Comparison of ENCODE assay signal across 22 cellular contexts in genomic region chr7:147674705-147675104, GRCh38.
DNase-seq lines count a peak whose midpoint lies in the region; ATAC-seq, FAIRE-seq and TF ChIP-seq lines count a peak whose summit lies in the region.
"Had no signal": no experiment of that assay in that cellular context is flagged by ENCODE, and none has a peak within 500 bp of the region (broad histone marks: within the 10 kb centered on the region; RNA-seq: fewer than 3 reads in every experiment).

No MANE protein-coding gene starts in this region.

- dilution Hi-C loops in IMR-90 (cut with HindIII; ENCODE audit: low sequenced_read_pairs, unreplicated experiment), result no loop called here

- H2BK5ac ChIP-seq in IMR-90 (ENCODE audit: low read depth, low read length, poor library complexity, severe bottlenecking), result no peak overlapping the region
- no peak overlapping the region for H2BK5ac ChIP-seq in H1 (ENCODE audit: low read depth, low read length)

- DNase-seq in HepG2 (ENCODE audit: low spot score) (no peak), right lobe of liver (no peak), IMR-90 (no peak), H1 (ENCODE audit: low read depth in 1 of 2, low spot score in 2 of 2) (no peak), midbrain (lab: John Stamatoyannopoulos, UW) (no peak), NCI-H345 treated with DMSO at 0.1 percent for 48 hours (lab: John Stamatoyannopoulos, UW; ENCODE audit: unreplicated experiment) (no peak), left colon (no peak)
- DNase-seq: 8988T; AML-193; Caco-2; Calu3; CD4-positive, alpha-beta T cell; CD8-positive, alpha-beta T cell; DMS79 treated with DMSO at 0.1 percent for 48 hours; GF-D8 had no signal

- H4K8ac ChIP-seq in IMR-90 (ENCODE audit: low read depth in 2 of 2, low read length in 2 of 2) (no peak overlapping the region), H1 (ENCODE audit: extremely low read depth, insufficient read depth, low read length) (no peak overlapping the region)

- BruUV-seq in HepG2 (replicated peaks; lab: Mats Ljungman, UMichigan), result no TSS peak
- BruUV-seq in IMR-90 (replicated peaks; lab: Mats Ljungman, UMichigan), result no TSS peak

- no peak overlapping the region for H4K91ac ChIP-seq in IMR-90 (ENCODE audit: insufficient read depth, low read depth, low read length)
- H4K91ac ChIP-seq in H1 (replicated peaks; ENCODE audit: insufficient read length, low read length), result no peak overlapping the region

- H3K14ac ChIP-seq in IMR-90 (replicated peaks; ENCODE audit: low read depth, low read length) (no peak overlapping the region), H1 (ENCODE audit: insufficient read length) (no peak overlapping the region)

- no peak for TF ChIP-seq POLR2A in HepG2 (IDR thresholded peaks at IDR 0.05; ENCODE audit: insufficient read depth in 1 of 2, low read depth in 2 of 2, low read length in 2 of 2)
- TF ChIP-seq POLR2A in right lobe of liver (IDR thresholded peaks at IDR 0.05), result no peak
- no peak for TF ChIP-seq POLR2A in IMR-90 (IDR thresholded peaks at IDR 0.05; ENCODE audit: low read depth, low read length)
- no peak for TF ChIP-seq POLR2A in H1 (IDR thresholded peaks at IDR 0.05; ENCODE audit: control extremely low read depth in 1 of 2, low read depth in 2 of 2, low read length in 2 of 2)

- H3K23me2 ChIP-seq in H1 (ENCODE audit: low read depth, low read length), result no peaks in the 10 kb centered on the region

- no peak overlapping the region for H2AFZ ChIP-seq in HepG2 (ENCODE audit: low read length)
- H2AFZ ChIP-seq in IMR-90 (replicated peaks; ENCODE audit: low read length, poor library complexity), result no peak overlapping the region
- H2AFZ ChIP-seq in H1 (ENCODE audit: low read length), result no peak overlapping the region

- H3K27ac ChIP-seq in HepG2 (ENCODE audit: extremely low read length, insufficient read depth, low read length) (no peak overlapping the region), right lobe of liver (no peak overlapping the region), IMR-90 (ENCODE audit: insufficient read depth, low read length) (no peak overlapping the region), H1 (ENCODE audit: low read depth, low read length) (no peak overlapping the region)
- H3K27ac ChIP-seq: BLaER1 treated with 17β-estradiol and CSF1 and Interleukin-3, amounts not matched to agents 10 nM and 100 nM; C4-2B had no signal

- CTCF ChIA-PET in HepG2 (lab: Yijun Ruan, JAX; ENCODE audit: low intra/inter-chr PET ratio, low total read pairs), result no interaction called here
- CTCF ChIA-PET in IMR-90 (lab: Yijun Ruan, JAX), result interaction anchor here (0.7 kb wide), 1 partner anchor 76 kb away, joined by 4 read pairs; no protein-coding TSS in a partner anchor
- CTCF ChIA-PET in H1 (lab: Charles Lee; ENCODE audit: partially characterized antibody), result no interaction called here

- TF ChIP-seq CTCF in HepG2 (CRISPR knock-in tag; IDR thresholded peaks at IDR 0.05) (no peak), right lobe of liver (IDR thresholded peaks at IDR 0.05) (no peak), IMR-90 (conservative IDR thresholded peaks at IDR 0.05; ENCODE audit: low read depth, low read length) (no peak), H1 (IDR thresholded peaks at IDR 0.05; ENCODE audit: control extremely low read depth in 1 of 3, insufficient read depth in 1 of 3, low read depth in 1 of 3, low read length in 3 of 3) (no peak)

- no peak overlapping the region for H4K5ac ChIP-seq in IMR-90 (ENCODE audit: low read depth, low read length)
- no peak overlapping the region for H4K5ac ChIP-seq in H1 (ENCODE audit: insufficient read length, low read depth, low read length)

- H2BK120ac ChIP-seq in IMR-90 (ENCODE audit: low read depth, low read length) (no peak overlapping the region), H1 (replicated peaks; ENCODE audit: low read depth, low read length) (no peak overlapping the region)

- H3K36me3 ChIP-seq in HepG2 (replicated peaks in 1 of 2; ENCODE audit: control insufficient read depth in 1 of 2, insufficient read depth in 2 of 2, low read length in 2 of 2), result no peaks in the 10 kb centered on the region
- H3K36me3 ChIP-seq in right lobe of liver, result no peaks in the 10 kb centered on the region
- H3K36me3 ChIP-seq in IMR-90 (ENCODE audit: control insufficient read depth, insufficient read depth, low read length), result no peaks in the 10 kb centered on the region
- H3K36me3 ChIP-seq in H1 (ENCODE audit: control insufficient read depth in 2 of 4, insufficient read depth in 4 of 4, low read length in 3 of 4), result no peaks in the 10 kb centered on the region
- H3K36me3 ChIP-seq: BLaER1 treated with 17β-estradiol and CSF1 and Interleukin-3, amounts not matched to agents 10 nM and 100 nM had no signal

- no peak overlapping the region for H2BK12ac ChIP-seq in H1 (ENCODE audit: low read depth, low read length)

- H3K79me1 ChIP-seq in IMR-90 (ENCODE audit: low read depth in 1 of 2, low read length in 2 of 2), result no peaks in the 10 kb centered on the region
- no peaks in the 10 kb centered on the region for H3K79me1 ChIP-seq in H1 (ENCODE audit: low read depth, low read length)

- no peak overlapping the region for H3K4ac ChIP-seq in IMR-90 (ENCODE audit: low read depth, low read length)
- no peak overlapping the region for H3K4ac ChIP-seq in H1 (replicated peaks; ENCODE audit: insufficient read length, low read depth, low read length)

- ATAC-seq in HepG2 (no peak), right lobe of liver (no peak), IMR-90 (ENCODE audit: low read depth) (no peak), left colon (no peak)
- ATAC-seq: CD8-positive, alpha-beta T cell had no signal

- peaks cover 19% of the 10 kb centered on the region; the same call in 1 of the 2 replicates for H3K9me3 ChIP-seq in HepG2 (ENCODE audit: low read length)
- no peaks in the 10 kb centered on the region for H3K9me3 ChIP-seq in right lobe of liver
- peaks cover 4% of the 10 kb centered on the region for H3K9me3 ChIP-seq in IMR-90 (ENCODE audit: control insufficient read depth, insufficient read depth, low read length)
- H3K9me3 ChIP-seq in H1 (ENCODE audit: insufficient read depth in 2 of 2, low read depth in 1 of 2, low read length in 1 of 2), result no peaks in the 10 kb centered on the region
- H3K9me3 ChIP-seq: BLaER1 treated with 17β-estradiol and CSF1 and Interleukin-3, amounts not matched to agents 10 nM and 100 nM; Caco-2 had no signal

- no peak overlapping the region for H3K9ac ChIP-seq in HepG2 (ENCODE audit: insufficient read depth, low read depth, low read length)
- no peak overlapping the region for H3K9ac ChIP-seq in IMR-90 (ENCODE audit: low read depth, low read length)
- H3K9ac ChIP-seq in H1 (replicated peaks in 1 of 4; ENCODE audit: extremely low read depth in 1 of 4, low read depth in 3 of 4, low read length in 3 of 4), result no peak overlapping the region
- H3K9ac ChIP-seq: BLaER1 treated with 17β-estradiol and CSF1 and Interleukin-3, amounts not matched to agents 10 nM and 100 nM had no signal

- H3K4me3 ChIP-seq in HepG2 (replicated peaks in 1 of 3; ENCODE audit: insufficient read depth in 1 of 3, low read depth in 2 of 3, low read length in 3 of 3), result no peak overlapping the region
- no peak overlapping the region for H3K4me3 ChIP-seq in right lobe of liver
- H3K4me3 ChIP-seq in IMR-90 (ENCODE audit: insufficient read depth, low read depth, low read length), result no peak overlapping the region
- no peak overlapping the region for H3K4me3 ChIP-seq in H1 (ENCODE audit: extremely low read depth in 1 of 4, insufficient read depth in 2 of 4, low read depth in 3 of 4, low read length in 4 of 4)
- H3K4me3 ChIP-seq: BLaER1 treated with 17β-estradiol and CSF1 and Interleukin-3, amounts not matched to agents 10 nM and 100 nM had no signal

- in situ Hi-C loops in HepG2 (cut with HindIII; ENCODE audit: extremely low pct_ligation_motif_present, low pct_unique_long_range_greater_than_20kb) (no loop called here), IMR-90 (cut with MboI; ENCODE audit: low sequenced_read_pairs) (no loop called here)

- H3K23ac ChIP-seq in IMR-90 (ENCODE audit: low read depth, low read length) (no peak overlapping the region), H1 (ENCODE audit: insufficient read length) (no peak overlapping the region)

- TF ChIP-seq EP300 in HepG2 (IDR thresholded peaks at IDR 0.05; ENCODE audit: low read depth in 2 of 2, low read length in 2 of 2) (no peak), HepG2 (CRISPR knock-in tag; IDR thresholded peaks at IDR 0.05; ENCODE audit: borderline replicate concordance) (no peak), H1 (IDR thresholded peaks at IDR 0.05; ENCODE audit: borderline replicate concordance in 1 of 2, low read depth in 2 of 2, low read length in 2 of 2) (no peak)

- no peak overlapping the region for H2AK9ac ChIP-seq in IMR-90 (replicated peaks; ENCODE audit: low read depth, low read length, poor library complexity)

- H3K4me1 ChIP-seq in HepG2 (ENCODE audit: insufficient read depth, low read length) (no peaks in the 10 kb centered on the region), right lobe of liver (no peaks in the 10 kb centered on the region), IMR-90 (ENCODE audit: control insufficient read depth, insufficient read depth, low read length) (no peaks in the 10 kb centered on the region), H1 (replicated peaks in 1 of 4; ENCODE audit: control insufficient read depth in 3 of 4, insufficient read depth in 4 of 4, low read length in 3 of 4) (no peaks in the 10 kb centered on the region)
- H3K4me1 ChIP-seq: BLaER1 treated with 17β-estradiol and CSF1 and Interleukin-3, amounts not matched to agents 10 nM and 100 nM; Caco-2 had no signal

- H4K20me1 ChIP-seq in HepG2 (ENCODE audit: insufficient read depth, low read length), result no peaks in the 10 kb centered on the region
- H4K20me1 ChIP-seq in IMR-90 (ENCODE audit: insufficient read depth, low read length), result no peaks in the 10 kb centered on the region
- no peaks in the 10 kb centered on the region for H4K20me1 ChIP-seq in H1 (replicated peaks in 1 of 2; ENCODE audit: control insufficient read depth in 1 of 2, insufficient read depth in 2 of 2, low read length in 2 of 2)
- H4K20me1 ChIP-seq: BLaER1 treated with 17β-estradiol and CSF1 and Interleukin-3, amounts not matched to agents 10 nM and 100 nM had no signal

- H2BK20ac ChIP-seq in IMR-90 (ENCODE audit: low read depth, low read length), result no peak overlapping the region
- H2BK20ac ChIP-seq in H1 (ENCODE audit: low read length), result no peak overlapping the region

- no peak overlapping the region for H3K18ac ChIP-seq in IMR-90 (ENCODE audit: low read depth, low read length)
- H3K18ac ChIP-seq in H1 (ENCODE audit: extremely low read depth, low read length), result no peak overlapping the region

- H3K4me2 ChIP-seq in HepG2 (ENCODE audit: low read depth, low read length) (no peak overlapping the region), IMR-90 (ENCODE audit: low read depth, low read length) (no peak overlapping the region), H1 (ENCODE audit: insufficient read depth in 1 of 2, low read depth in 2 of 2, low read length in 2 of 2) (no peak overlapping the region)
- H3K4me2 ChIP-seq: BLaER1 treated with 17β-estradiol and CSF1 and Interleukin-3, amounts not matched to agents 10 nM and 100 nM had no signal

- no peak overlapping the region for H2AK5ac ChIP-seq in IMR-90 (ENCODE audit: low read depth, low read length)
- H2AK5ac ChIP-seq in H1 (ENCODE audit: low read depth, low read length), result no peak overlapping the region

- intact Hi-C loops in HepG2 (cut with micrococcal nuclease; ENCODE audit: unreplicated experiment) (no loop called here), right lobe of liver (cut with DNase I) (no loop called here), IMR-90 (cut with micrococcal nuclease) (no loop called here), left colon (cut with DNase I, micrococcal nuclease) (no loop called here)

- H2BK15ac ChIP-seq in IMR-90 (ENCODE audit: low read depth, low read length) (no peak overlapping the region), H1 (ENCODE audit: low read length) (no peak overlapping the region)

- H3K79me2 ChIP-seq in HepG2 (ENCODE audit: insufficient read depth, low read length) (no peaks in the 10 kb centered on the region), H1 (ENCODE audit: control insufficient read depth in 1 of 2, insufficient read depth in 2 of 2, low read length in 2 of 2) (no peaks in the 10 kb centered on the region)

- POLR2A ChIA-PET in HepG2 (lab: Yijun Ruan, JAX) (no interaction called here), IMR-90 (lab: Charles Lee; ENCODE audit: unreplicated experiment) (no interaction called here), H1 (lab: Charles Lee; ENCODE audit: partially characterized antibody) (no interaction called here)

- H3K56ac ChIP-seq in IMR-90 (ENCODE audit: extremely low read depth, insufficient read depth, low read length) (no peak overlapping the region), H1 (replicated peaks; ENCODE audit: insufficient read length, low read depth, low read length) (no peak overlapping the region)

- TF ChIP-seq RAD21 in HepG2 (CRISPR knock-in tag; IDR thresholded peaks at IDR 0.05) (no peak), IMR-90 (IDR thresholded peaks at IDR 0.05; ENCODE audit: low read length) (no peak), H1 (IDR thresholded peaks at IDR 0.05 in 1 of 2, conservative IDR thresholded peaks at IDR 0.05 in 1 of 2; ENCODE audit: low read depth in 2 of 2, low read length in 2 of 2) (no peak)

- H3K9me1 ChIP-seq in IMR-90 (ENCODE audit: insufficient read depth, low read length), result no peaks in the 10 kb centered on the region

- H3K27me3 ChIP-seq in HepG2 (ENCODE audit: control insufficient read depth in 1 of 2, insufficient read depth in 2 of 2, low read length in 2 of 2), result no peaks in the 10 kb centered on the region
- no peaks in the 10 kb centered on the region for H3K27me3 ChIP-seq in right lobe of liver
- no peaks in the 10 kb centered on the region for H3K27me3 ChIP-seq in IMR-90 (ENCODE audit: control insufficient read depth, insufficient read depth, low read length)
- H3K27me3 ChIP-seq in H1 (replicated peaks in 1 of 4; ENCODE audit: control insufficient read depth in 3 of 4, extremely low read depth in 1 of 4, insufficient read depth in 3 of 4, low read length in 3 of 4), result no peaks in the 10 kb centered on the region
- H3K27me3 ChIP-seq: BLaER1 treated with 17β-estradiol and CSF1 and Interleukin-3, amounts not matched to agents 10 nM and 100 nM had no signal

- FAIRE-seq in HepG2 (lab: Jason Lieb, UNC) (no peak), H1 (lab: Jason Lieb, UNC) (no peak)
- FAIRE-seq: A204.1, D721Med, G401.6, GM12891, GM19239 had no signal

Comparison
In these comparisons a context has a peak if more than half of its experiments do, and no peak if none do; other contexts are left out.
1. Of the 41 proteins assayed by ChIP-seq in both HepG2 and H1: peak only in HepG2: none; only in H1: none; in both: MAFK; in neither: 40.